8 cellular contexts compared by ENCODE assay signal in the genomic region with DNA sequence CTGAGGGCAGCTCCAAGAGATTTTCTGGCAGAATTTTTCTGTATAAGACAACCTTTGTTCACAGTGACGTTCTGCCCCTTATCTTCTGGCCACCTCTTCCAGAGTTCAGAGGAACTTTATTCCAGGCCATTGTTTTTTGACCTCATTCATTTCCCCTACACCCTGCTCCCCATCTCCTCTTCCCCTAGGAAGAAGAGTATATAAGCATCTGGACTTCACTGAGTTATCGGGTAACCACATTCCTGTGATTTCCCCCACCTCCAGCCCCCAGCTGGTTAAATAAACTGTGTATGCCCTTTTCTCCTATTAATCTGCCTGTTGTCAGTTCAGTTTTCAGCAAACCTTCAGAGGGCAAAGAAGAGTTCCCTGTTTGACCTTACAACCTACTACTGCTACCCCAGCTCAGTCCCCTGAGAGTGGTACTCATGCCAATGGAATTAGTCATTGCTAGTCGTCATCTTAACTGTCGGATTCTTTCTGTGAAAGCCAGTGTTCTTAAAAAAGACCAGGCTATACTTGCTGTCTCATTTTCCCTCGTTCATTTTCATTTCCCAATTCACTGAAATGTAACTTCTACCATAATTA. TPM values are rescaled to one million over a fixed set of nuclear protein-coding genes. Genes with fewer than 3 reads are reported as not detected.
DNase-seq lines count a peak whose midpoint lies in the region; ATAC-seq lines count a peak whose summit lies in the region.

No MANE protein-coding gene starts in this region.

- H3K79me1 ChIP-seq in neuronal stem cell (ENCODE audit: low read depth, low read length), result no peaks in the 10 kb centered on the region

- no peaks in the 10 kb centered on the region for H3K9me3 ChIP-seq in HUES64 (ENCODE audit: insufficient read depth, low read depth, low read length)
- peaks cover 6 to 12% of the 10 kb centered on the region in 2 donors for H3K9me3 ChIP-seq in neuronal stem cell (replicated peaks in 1 of 2; ENCODE audit: control insufficient read depth in 2 of 2, insufficient read depth in 1 of 2, low read depth in 1 of 2, low read length in 2 of 2)

- no peaks in the 10 kb centered on the region for H3K36me3 Mint-ChIP-seq in stimulated activated effector memory CD8-positive, alpha-beta T cell treated with anti-CD3 and anti-CD28 coated beads, Interleukin-12 subunit alpha, Interleukin-12 subunit beta, amount 100 ng/mL, for 72 hours

- no peaks in the 10 kb centered on the region for H3K9me3 Mint-ChIP-seq in stimulated activated effector memory CD8-positive, alpha-beta T cell treated with anti-CD3 and anti-CD28 coated beads, Interleukin-12 subunit alpha, Interleukin-12 subunit beta, amount 100 ng/mL, for 72 hours

- no peak overlapping the region for H2AK5ac ChIP-seq in neuronal stem cell (ENCODE audit: low read depth, low read length)

- no peaks in the 10 kb centered on the region for H3K4me1 Mint-ChIP-seq in stimulated activated effector memory CD8-positive, alpha-beta T cell treated with anti-CD3 and anti-CD28 coated beads, Interleukin-12 subunit alpha, Interleukin-12 subunit beta, amount 100 ng/mL, for 72 hours

- H3K18ac ChIP-seq in neuronal stem cell (ENCODE audit: low read length), result no peak overlapping the region

- no peak overlapping the region for H3K4ac ChIP-seq in neuronal stem cell (ENCODE audit: low read length)

- no peak overlapping the region for H4K91ac ChIP-seq in neuronal stem cell (ENCODE audit: low read depth, low read length, poor library complexity)

- H3K9ac ChIP-seq in HUES64 (ENCODE audit: low read depth, low read length) (no peak overlapping the region), neuronal stem cell (ENCODE audit: low read depth, low read length, poor library complexity) (no peak overlapping the region)

- H3K4me3 Mint-ChIP-seq in stimulated activated effector memory CD8-positive, alpha-beta T cell treated with anti-CD3 and anti-CD28 coated beads, Interleukin-12 subunit alpha, Interleukin-12 subunit beta, amount 100 ng/mL, for 72 hours, result no peak overlapping the region

- H4K8ac ChIP-seq in neuronal stem cell (ENCODE audit: low read depth, low read length), result no peak overlapping the region

- no peaks in the 10 kb centered on the region for H3K27me3 ChIP-seq in HUES64 (ENCODE audit: insufficient read depth, low read length)
- no peaks in the 10 kb centered on the region for H3K27me3 ChIP-seq in neuronal stem cell (ENCODE audit: control insufficient read depth in 3 of 3, insufficient read depth in 3 of 3, low read depth in 1 of 3, low read length in 3 of 3)

- no peak overlapping the region for H3K23ac ChIP-seq in neuronal stem cell (ENCODE audit: low read depth, low read length, poor library complexity)

- no peak overlapping the region for H3K27ac Mint-ChIP-seq in stimulated activated effector memory CD8-positive, alpha-beta T cell treated with anti-CD3 and anti-CD28 coated beads, Interleukin-12 subunit alpha, Interleukin-12 subunit beta, amount 100 ng/mL, for 72 hours

- H2BK120ac ChIP-seq in neuronal stem cell (ENCODE audit: low read depth, low read length), result no peak overlapping the region

- no peak overlapping the region for H3K14ac ChIP-seq in neuronal stem cell (ENCODE audit: low read length)

- 50% methylated on average over 5 of the region's 5 CpGs for WGBS in HUES64
- WGBS in neuronal stem cell (ENCODE audit: extremely low coverage in 2 of 2, insufficient read length in 2 of 2, insufficient replicate concordance in 1 of 2), 2 donors, result 100% methylated on average over 1 of the region's 5 CpGs; no CpG with 5 or more reads in 1 of the 2 donors

- H3K4me1 ChIP-seq in HUES64 (ENCODE audit: insufficient read depth, low read length) (peaks cover 22% of the 10 kb centered on the region), neuronal stem cell (ENCODE audit: control insufficient read depth in 2 of 2, insufficient read depth in 1 of 2, low read depth in 1 of 2, low read length in 2 of 2) (peaks cover 0 to 7% of the 10 kb centered on the region in 2 donors)

- ATAC-seq in stimulated activated effector memory CD8-positive, alpha-beta T cell treated with anti-CD3 and anti-CD28 coated beads, Interleukin-12 subunit alpha, Interleukin-12 subunit beta, amount 100 ng/mL, for 72 hours, result no peak

- H2BK12ac ChIP-seq in neuronal stem cell (ENCODE audit: low read length), result no peak overlapping the region

- H2AFZ ChIP-seq in neuronal stem cell (ENCODE audit: low read length), result peak overlapping the region; percentile 60

- H2BK5ac ChIP-seq in neuronal stem cell (ENCODE audit: low read length), result no peak overlapping the region

- no peak overlapping the region for H2BK15ac ChIP-seq in neuronal stem cell (ENCODE audit: low read length)

- DNase-seq in ELR (ENCODE audit: low read depth) (peak; percentile 92), dedifferentiated amniotic fluid mesenchymal stem cell (ENCODE audit: extremely low spot score) (peak; percentile 89), neuronal stem cell (ENCODE audit: low spot score) (no peak), GM19238 (ENCODE audit: insufficient read length, low spot score) (no peak), SKM-1 treated with dmso at 0.1 percent for 144 hours (lab: John Stamatoyannopoulos, UW; ENCODE audit: unreplicated experiment) (no peak)
- DNase-seq in stimulated activated effector memory CD8-positive, alpha-beta T cell treated with anti-CD3 and anti-CD28 coated beads, Interleukin-12 subunit alpha, Interleukin-12 subunit beta, amount 100 ng/mL, for 72 hours (ENCODE audit: low spot score in 2 of 2), result no peak
- DNase-seq in activated CD4-positive, alpha-beta T cell treated with anti-CD3 and anti-CD28 coated beads for 4 hours, result no peak

- no peak overlapping the region for H3K4me3 ChIP-seq in HUES64 (ENCODE audit: low read length)
- no peak overlapping the region for H3K4me3 ChIP-seq in neuronal stem cell (ENCODE audit: low read length in 2 of 2)

- no peak overlapping the region for H3K4me2 ChIP-seq in neuronal stem cell (ENCODE audit: insufficient read depth, low read length, poor library complexity, severe bottlenecking)

- H3K36me3 ChIP-seq in HUES64 (ENCODE audit: insufficient read depth, low read length), result no peaks in the 10 kb centered on the region
- H3K36me3 ChIP-seq in neuronal stem cell (replicated peaks in 1 of 2; ENCODE audit: control insufficient read depth in 2 of 2, insufficient read depth in 2 of 2, low read length in 2 of 2), result no peaks in the 10 kb centered on the region

- H3K27ac ChIP-seq in HUES64 (ENCODE audit: low read depth, low read length) (peak overlapping the region; percentile 22), neuronal stem cell (replicated peaks; ENCODE audit: low read length) (peak overlapping the region; percentile 68)

RNA-seq across cellular contexts. Expression of a gene that starts 14.3 kb away (rescaled TPM):
- polyA plus RNA-seq in HUES64 (2013, experiment 1 of 2), result 2.7 TPM
- polyA plus RNA-seq in HUES64 (2013, experiment 2 of 2), result 1.6 TPM
- polyA plus RNA-seq in neuronal stem cell (2013, experiment 1 of 2), result 2.5 TPM
- polyA plus RNA-seq in neuronal stem cell (2013, experiment 2 of 2), result 3.3 TPM

RNA-seq across cellular contexts. Expression of a gene that starts 30.1 kb away (rescaled TPM):
- polyA plus RNA-seq in HUES64 (2013, experiment 1 of 2), result 0.80 TPM
- polyA plus RNA-seq in HUES64 (2013, experiment 2 of 2), result 1.1 TPM
- 2.3 TPM for polyA plus RNA-seq in neuronal stem cell (2013, experiment 1 of 2)
- 2.4 TPM for polyA plus RNA-seq in neuronal stem cell (2013, experiment 2 of 2)

Comparison
In these comparisons a context has a peak if more than half of its experiments do, and no peak if none do; other contexts are left out.
1. DNase-seq: peak in ELR (single experiment) and dedifferentiated amniotic fluid mesenchymal stem cell (single experiment); none in neuronal stem cell (single experiment), stimulated activated effector memory CD8-positive, alpha-beta T cell treated with anti-CD3 and anti-CD28 coated beads, Interleukin-12 subunit alpha, Interleukin-12 subunit beta, amount 100 ng/mL, for 72 hours (0 of 2), GM19238 (single experiment), activated CD4-positive, alpha-beta T cell treated with anti-CD3 and anti-CD28 coated beads for 4 hours (0 of 2) and SKM-1 treated with dmso at 0.1 percent for 144 hours (single experiment).